26 cellular contexts compared by ENCODE assay signal in genomic region chr6:104201557-104201956, GRCh38.
"Had no signal": no experiment of that assay in that cellular context is flagged by ENCODE, and none has a peak within 500 bp of the region (broad histone marks: within the 10 kb centered on the region; RNA-seq: fewer than 3 reads in every experiment).

No MANE protein-coding gene starts in this region.

- H3K4me2 ChIP-seq: smooth muscle cell had no signal

- H3K4me1 ChIP-seq: ascending aorta, esophagus muscularis mucosa, left lung, sigmoid colon, transverse colon had no signal

- FAIRE-seq: endothelial cell of umbilical vein, frontal cortex, TTC549, urothelium cell line had no signal

- H3K4me3 ChIP-seq: ascending aorta, esophagus muscularis mucosa, left lung, sigmoid colon, smooth muscle cell, transverse colon had no signal

- ATAC-seq: activated naive CD4-positive, alpha-beta T cell treated with anti-CD3 and anti-CD28 coated beads, Interleukin-2, amount 50 U/mL, for 72 hours; left lung; natural killer cell; stimulated activated memory B cell treated with anti-CD40 and anti-IgM and Interleukin-4, amounts not matched to agents 10 μg/mL and 1 μg/mL and 100 μg/mL, for 72 hours; WTC11 had no signal

- H3K27ac ChIP-seq: ascending aorta, brain microvascular endothelial cell, esophagus muscularis mucosa, left lung, sigmoid colon, transverse colon had no signal

- DNase-seq: activated gamma-delta T cell treated with Interleukin-2 at 50 U/mL for 16 hours; activated T-cell treated with anti-CD3 and anti-CD28 coated beads, Interleukin-2, amount 50 U/mL, for 1 hour; brain microvascular endothelial cell; caudate nucleus; effector memory CD4-positive, alpha-beta T cell; glutamatergic neuron; hippocampal formation; kidney glomerular epithelial cell; left lung; mammary epithelial cell; midbrain; natural killer cell; retina; sigmoid colon; stimulated activated CD4-positive, alpha-beta T cell treated with anti-CD3 and anti-CD28 coated beads, Interleukin-15, amount 100 ng/mL, for 24 hours; transverse colon had no signal

- H3K36me3 ChIP-seq: ascending aorta, brain microvascular endothelial cell, esophagus muscularis mucosa, left lung, sigmoid colon, transverse colon had no signal

- H3K9me3 ChIP-seq: ascending aorta, sigmoid colon, transverse colon had no signal

- H3K27me3 ChIP-seq: ascending aorta, brain microvascular endothelial cell, esophagus muscularis mucosa, left lung, sigmoid colon, transverse colon had no signal
